9 cellular contexts compared by ENCODE assay signal in genomic region chr3:42755681-42756578, GRCh38. TPM values are rescaled to one million over a fixed set of nuclear protein-coding genes. Genes with fewer than 3 reads are reported as not detected.
DNase-seq lines count a peak whose midpoint lies in the region; ATAC-seq and TF ChIP-seq lines count a peak whose summit lies in the region.
"Had no signal": no experiment of that assay in that cellular context is flagged by ENCODE, and none has a peak within 500 bp of the region (broad histone marks: within the 10 kb centered on the region; RNA-seq: fewer than 3 reads in every experiment).

No MANE protein-coding gene starts in this region.

- no peaks in the 10 kb centered on the region for H3K36me3 Mint-ChIP-seq in nephron (ENCODE audit: low read depth)

- ATAC-seq in GM21717 (IDR thresholded peaks at IDR 0.05; ENCODE audit: unreplicated experiment) (no peak), GM19035 (IDR thresholded peaks at IDR 0.05; ENCODE audit: unreplicated experiment) (no peak)

- peaks cover 10% of the 10 kb centered on the region for H3K27me3 Mint-ChIP-seq in nephron (ENCODE audit: low read depth)

- peak; percentile 14 to 33 (median 27) for TF ChIP-seq CTCF in nephron (IDR thresholded peaks at IDR 0.05; ENCODE audit: unreplicated experiment in 3 of 3)

- no peaks in the 10 kb centered on the region for H3K4me1 Mint-ChIP-seq in nephron
- H3K4me1 Mint-ChIP-seq: activated B cell treated with CpG ODN at 0.5 μM for 24 hours had no signal

- no peak overlapping the region for H3K4me3 Mint-ChIP-seq in nephron
- H3K4me3 Mint-ChIP-seq: activated B cell treated with CpG ODN at 0.5 μM for 24 hours had no signal

- no peaks in the 10 kb centered on the region for H3K9me3 Mint-ChIP-seq in nephron
- H3K9me3 Mint-ChIP-seq: activated B cell treated with CpG ODN at 0.5 μM for 24 hours had no signal

- no peak overlapping the region for H3K27ac Mint-ChIP-seq in nephron
- H3K27ac Mint-ChIP-seq: activated B cell treated with CpG ODN at 0.5 μM for 24 hours had no signal

- DNase-seq in SIG-M5 treated with dmso at 0.1 percent for 504 hours (lab: John Stamatoyannopoulos, UW; ENCODE audit: unreplicated experiment), result peak; percentile 63
- DNase-seq in SIG-M5 (lab: John Stamatoyannopoulos, UW), result no peak
- peak; percentile 26 to 39 for DNase-seq in NOMO-1 (lab: John Stamatoyannopoulos, UW; ENCODE audit: unreplicated experiment in 2 of 2)
- peak; percentile 41 for DNase-seq in dermis blood vessel endothelial cell
- no peak for DNase-seq in NCI-H524 treated with DMSO at 0.1 percent for 48 hours (lab: John Stamatoyannopoulos, UW)
- DNase-seq: activated B cell treated with CpG ODN at 0.5 μM for 24 hours had no signal

RNA-seq across cellular contexts. Expression of gene CCDC13, which starts 17.1 kb away (rescaled TPM):
- total RNA-seq in dermis blood vessel endothelial cell, result 0.28 and 1.0 TPM in 2 replicates

RNA-seq across cellular contexts. Expression of gene HIGD1A, which starts 48.4 kb away (rescaled TPM):
- total RNA-seq in dermis blood vessel endothelial cell, result 110 and 112 TPM in 2 replicates

RNA-seq across cellular contexts. Expression of gene ACKR2, which starts 53.3 kb away (rescaled TPM):
- 11.2 and 13.3 TPM in 2 replicates for total RNA-seq in dermis blood vessel endothelial cell

RNA-seq across cellular contexts. Expression of gene HHATL, which starts 53.3 kb away (rescaled TPM):
- not detected in 2 replicates for total RNA-seq in dermis blood vessel endothelial cell
- total RNA-seq: activated B cell treated with CpG ODN at 0.5 μM for 24 hours had no signal

Comparison
In these comparisons a context has a peak if more than half of its experiments do, and no peak if none do; other contexts are left out.
1. DNase-seq: peak in SIG-M5 treated with dmso at 0.1 percent for 504 hours (single experiment), NOMO-1 (2 of 2) and dermis blood vessel endothelial cell (single experiment); none in SIG-M5 (single experiment) and NCI-H524 treated with DMSO at 0.1 percent for 48 hours (single experiment).